ENCODE assay signal across 10 cellular contexts in the genomic region with DNA sequence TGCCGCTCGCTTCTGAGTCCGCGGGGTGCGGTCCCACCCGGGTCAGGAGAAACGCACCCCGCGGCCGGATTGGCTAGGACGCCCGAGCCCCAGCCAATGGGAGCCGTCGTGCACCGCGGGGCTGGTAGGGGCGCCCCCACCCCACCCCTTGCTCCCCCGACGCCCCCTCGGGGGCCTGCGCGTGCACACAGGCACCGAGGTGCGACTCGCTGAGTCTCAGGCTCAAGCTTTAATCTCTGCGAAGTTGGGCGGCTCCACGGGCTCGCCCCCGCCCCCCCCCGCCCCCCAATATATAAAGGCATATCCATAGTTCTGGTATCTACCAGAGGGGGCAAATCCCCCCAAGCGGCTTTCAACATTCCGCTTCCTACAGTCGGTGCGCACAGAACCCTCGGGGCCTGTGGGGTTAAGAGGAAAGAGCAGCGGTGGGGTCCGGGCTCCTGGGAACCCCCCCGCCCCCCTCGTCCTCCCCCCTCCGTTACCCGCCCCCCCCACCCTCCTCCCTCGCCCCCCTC. TPM values are rescaled to one million over a fixed set of nuclear protein-coding genes. Genes with fewer than 3 reads are reported as not detected.
DNase-seq lines count a peak whose midpoint lies in the region; ATAC-seq, FAIRE-seq and TF ChIP-seq lines count a peak whose summit lies in the region.
"Had no signal": no experiment of that assay in that cellular context is flagged by ENCODE, and none has a peak within 500 bp of the region (broad histone marks: within the 10 kb centered on the region; RNA-seq: fewer than 3 reads in every experiment).

A gene with protein sequence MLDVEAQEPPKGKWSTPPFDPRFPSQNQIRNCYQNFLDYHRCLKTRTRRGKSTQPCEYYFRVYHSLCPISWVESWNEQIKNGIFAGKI (minus strand): TSS at position 22 of the 515 bp plus-strand sequence. CDS start 198 bp downstream, outside the sequence.

- H3K27ac Mint-ChIP-seq in activated CD4-positive, alpha-beta T cell treated with anti-CD3 and anti-CD28 coated beads for 36 hours = no peak within 1 kb of the TSS
- H3K27ac Mint-ChIP-seq in activated naive CD8-positive, alpha-beta T cell treated with anti-CD3 and anti-CD28 coated beads, Interleukin-2, amount 50 U/mL, for 24 hours = no peak within 1 kb of the TSS

- H3K9me3 ChIP-seq in kidney (ENCODE audit: control insufficient read depth in 1 of 2, low read length in 2 of 2) (no peaks in the 10 kb centered on the region), subcutaneous abdominal adipose tissue (ENCODE audit: control insufficient read depth in 5 of 5, low read length in 5 of 5) (no peaks in the 10 kb centered on the region)

- H3K4me1 Mint-ChIP-seq in activated CD4-positive, alpha-beta T cell treated with anti-CD3 and anti-CD28 coated beads for 36 hours = peaks cover 13% of the 10 kb centered on the region
- H3K4me1 Mint-ChIP-seq in activated naive CD8-positive, alpha-beta T cell treated with anti-CD3 and anti-CD28 coated beads, Interleukin-2, amount 50 U/mL, for 24 hours = peaks cover 18% of the 10 kb centered on the region

- no peak for FAIRE-seq in kidney (lab: Jason Lieb, UNC)
- FAIRE-seq: H54 had no signal

- H3K9me3 Mint-ChIP-seq in activated CD4-positive, alpha-beta T cell treated with anti-CD3 and anti-CD28 coated beads for 36 hours (ENCODE audit: low read depth) = no peaks in the 10 kb centered on the region
- no peaks in the 10 kb centered on the region for H3K9me3 Mint-ChIP-seq in activated naive CD8-positive, alpha-beta T cell treated with anti-CD3 and anti-CD28 coated beads, Interleukin-2, amount 50 U/mL, for 24 hours

- peak within 1 kb of the TSS; percentile 63 for H3K4me3 Mint-ChIP-seq in activated CD4-positive, alpha-beta T cell treated with anti-CD3 and anti-CD28 coated beads for 36 hours
- H3K4me3 Mint-ChIP-seq in activated naive CD8-positive, alpha-beta T cell treated with anti-CD3 and anti-CD28 coated beads, Interleukin-2, amount 50 U/mL, for 24 hours = peak within 1 kb of the TSS; percentile 62

- intact Hi-C loops in activated CD4-positive, alpha-beta T cell treated with anti-CD3 and anti-CD28 coated beads for 36 hours (cut with DNase I, micrococcal nuclease) = loop anchor here in 1 of 2 experiments (1.0 to 5.0 kb wide), 2 partner anchors 15 to 88 kb away; a partner anchor contains a TSS
- intact Hi-C loops in kidney (cut with DNase I) = no loop called here

- H3K36me3 Mint-ChIP-seq in activated CD4-positive, alpha-beta T cell treated with anti-CD3 and anti-CD28 coated beads for 36 hours (ENCODE audit: low read depth) = no peaks in the 10 kb centered on the region
- H3K36me3 Mint-ChIP-seq in activated naive CD8-positive, alpha-beta T cell treated with anti-CD3 and anti-CD28 coated beads, Interleukin-2, amount 50 U/mL, for 24 hours (ENCODE audit: low read depth) = no peaks in the 10 kb centered on the region

- H3K9ac ChIP-seq in kidney (ENCODE audit: low read length in 2 of 2) = no peak within 1 kb of the TSS
- no peak within 1 kb of the TSS for H3K9ac ChIP-seq in subcutaneous abdominal adipose tissue (ENCODE audit: low read length in 5 of 5)

- DNase-seq in activated CD4-positive, alpha-beta T cell treated with anti-CD3 and anti-CD28 coated beads for 36 hours = no peak
- no peak for DNase-seq in activated CD4-positive, alpha-beta T cell treated with anti-CD3 and anti-CD28 coated beads, Interleukin-2, amount 50 U/mL, for 48 hours
- DNase-seq in activated naive CD8-positive, alpha-beta T cell treated with anti-CD3 and anti-CD28 coated beads, Interleukin-2, amount 50 U/mL, for 24 hours = no peak
- DNase-seq in kidney = peak; percentile 74
- DNase-seq in activated CD4-positive, CD25-positive, alpha-beta regulatory T cell treated with anti-CD3 and anti-CD28 coated beads, Interleukin-2, amount 50 U/mL, for 72 hours = no peak
- DNase-seq in SHP77 (lab: John Stamatoyannopoulos, UW) = no peak
- DNase-seq: cortex of kidney had no signal

- CTCF ChIA-PET in activated CD4-positive, alpha-beta T cell treated with anti-CD3 and anti-CD28 coated beads for 36 hours (lab: Charles Lee) = no interaction called here

- H3K4me1 ChIP-seq in kidney (ENCODE audit: control insufficient read depth in 1 of 2, insufficient read depth in 1 of 2, low read depth in 1 of 2, low read length in 2 of 2) = peaks cover 0 to 6% of the 10 kb centered on the region in 2 donors
- peaks cover 0 to 10% (median 9%) of the 10 kb centered on the region in 5 donors for H3K4me1 ChIP-seq in subcutaneous abdominal adipose tissue (ENCODE audit: control insufficient read depth in 5 of 5, insufficient read depth in 5 of 5, low read length in 5 of 5)

- H3K27me3 ChIP-seq in subcutaneous abdominal adipose tissue (ENCODE audit: control insufficient read depth in 5 of 5, insufficient read depth in 4 of 5, low read length in 5 of 5) = peaks cover 26 to 51% (median 42%) of the 10 kb centered on the region in 5 donors

- TF ChIP-seq CTCF in kidney (IDR thresholded peaks at IDR 0.05; ENCODE audit: borderline replicate concordance, extremely low read depth, insufficient read depth) = no peak

- H3K36me3 ChIP-seq in kidney (ENCODE audit: control insufficient read depth in 1 of 2, insufficient read depth in 2 of 2, low read length in 2 of 2) (no peaks in the 10 kb centered on the region), subcutaneous abdominal adipose tissue (ENCODE audit: control insufficient read depth in 5 of 5, insufficient read depth in 5 of 5, low read length in 5 of 5) (no peaks in the 10 kb centered on the region)

- ATAC-seq in activated CD4-positive, alpha-beta T cell treated with anti-CD3 and anti-CD28 coated beads for 36 hours = no peak
- no peak for ATAC-seq in activated naive CD8-positive, alpha-beta T cell treated with anti-CD3 and anti-CD28 coated beads, Interleukin-2, amount 50 U/mL, for 24 hours
- no peak for ATAC-seq in GM18909 (IDR thresholded peaks at IDR 0.05; ENCODE audit: poor library complexity, unreplicated experiment)

- H3K4me3 ChIP-seq in kidney (ENCODE audit: low read length in 2 of 2) = peak within 1 kb of the TSS; percentile 32 to 37
- peak within 1 kb of the TSS in 4 of 5 donors; percentile 2 to 57 (median 42) for H3K4me3 ChIP-seq in subcutaneous abdominal adipose tissue (ENCODE audit: low read depth in 1 of 5, low read length in 5 of 5)

- H3K27ac ChIP-seq in kidney (ENCODE audit: low read depth in 2 of 2, low read length in 2 of 2) = no peak within 1 kb of the TSS
- H3K27ac ChIP-seq in subcutaneous abdominal adipose tissue (ENCODE audit: low read depth, low read length) = no peak within 1 kb of the TSS

- POLR2A ChIA-PET in activated CD4-positive, alpha-beta T cell treated with anti-CD3 and anti-CD28 coated beads for 36 hours (lab: Charles Lee) = no interaction called here

- peaks cover 42% of the 10 kb centered on the region for H3K27me3 Mint-ChIP-seq in activated CD4-positive, alpha-beta T cell treated with anti-CD3 and anti-CD28 coated beads for 36 hours
- H3K27me3 Mint-ChIP-seq in activated naive CD8-positive, alpha-beta T cell treated with anti-CD3 and anti-CD28 coated beads, Interleukin-2, amount 50 U/mL, for 24 hours = peaks cover 53% of the 10 kb centered on the region

RNA-seq across cellular contexts. Expression of the gene that starts here (rescaled TPM):
- under 1 TPM; 0.14 to 0.30 TPM for total RNA-seq in activated CD4-positive, alpha-beta T cell treated with anti-CD3 and anti-CD28 coated beads for 36 hours
- 3.8 TPM for total RNA-seq in kidney
- 0.62 TPM for polyA plus RNA-seq in kidney (ENCODE audit: insufficient read depth, low read depth, low replicate concordance)
